1 cellular context compared by ENCODE assay signal in genomic region chr1:84365225-84366221, GRCh38.
TF ChIP-seq lines count a peak whose summit lies in the region.

No MANE protein-coding gene starts in this region.

TF ChIP-seq in GM23338, 12 proteins besides CTCF, POLR2A, EP300 and RAD21 (continued from another document):
- TF ChIP-seq ZNF462 (CRISPR knock-in tag; IDR thresholded peaks at IDR 0.05) (no peak), CREB1 (CRISPR knock-in tag; IDR thresholded peaks at IDR 0.05; ENCODE audit: low read depth) (no peak), STAT1 (IDR thresholded peaks at IDR 0.05; ENCODE audit: unreplicated experiment) (no peak), ZNF114 (CRISPR knock-in tag; IDR thresholded peaks at IDR 0.05) (no peak), REST (IDR thresholded peaks at IDR 0.05; ENCODE audit: unreplicated experiment) (no peak), POLR2AphosphoS5 (IDR thresholded peaks at IDR 0.05; ENCODE audit: low read depth) (no peak)
- TF ChIP-seq, protein P1, sequence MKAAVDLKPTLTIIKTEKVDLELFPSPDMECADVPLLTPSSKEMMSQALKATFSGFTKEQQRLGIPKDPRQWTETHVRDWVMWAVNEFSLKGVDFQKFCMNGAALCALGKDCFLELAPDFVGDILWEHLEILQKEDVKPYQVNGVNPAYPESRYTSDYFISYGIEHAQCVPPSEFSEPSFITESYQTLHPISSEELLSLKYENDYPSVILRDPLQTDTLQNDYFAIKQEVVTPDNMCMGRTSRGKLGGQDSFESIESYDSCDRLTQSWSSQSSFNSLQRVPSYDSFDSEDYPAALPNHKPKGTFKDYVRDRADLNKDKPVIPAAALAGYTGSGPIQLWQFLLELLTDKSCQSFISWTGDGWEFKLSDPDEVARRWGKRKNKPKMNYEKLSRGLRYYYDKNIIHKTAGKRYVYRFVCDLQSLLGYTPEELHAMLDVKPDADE (IDR thresholded peaks at IDR 0.05) = no peak
TF ChIP-seq in GM23338: peak in this region for 0.
